Comparison of ENCODE assay signal across 8 cellular contexts in genomic region chr18:74291771-74292540, GRCh38. TPM values are rescaled to one million over a fixed set of nuclear protein-coding genes. Genes with fewer than 3 reads are reported as not detected.
A peak's percentile ranks its signal among the peaks of the same experiment; 100 is the strongest.
DNase-seq lines count a peak whose midpoint lies in the region; ATAC-seq and TF ChIP-seq lines count a peak whose summit lies in the region.

Gene CYB5A (minus strand): TSS chr18:74291963. CDS start chr18:74291875, 88 bp downstream.

- no peaks in the 10 kb centered on the region for H3K27me3 Mint-ChIP-seq in activated B cell treated with CpG ODN at 0.5 μM for 24 hours

- peaks cover 6 to 54% (median 34%) of the 10 kb centered on the region in 6 donors for H3K4me1 ChIP-seq in spleen

- H3K36me3 Mint-ChIP-seq in activated B cell treated with CpG ODN at 0.5 μM for 24 hours (ENCODE audit: low read depth): peaks cover 5% of the 10 kb centered on the region

- H3K4me3 Mint-ChIP-seq in activated B cell treated with CpG ODN at 0.5 μM for 24 hours: peak within 1 kb of the TSS; percentile 97

- intact Hi-C loops in activated B cell treated with CpG ODN at 0.5 μM for 24 hours (cut with micrococcal nuclease): loop anchor here (1.0 to 2.0 kb wide), 8 partner anchors 28 to 917 kb away; partner anchors contain the start of genes CNDP2, PTGR3, TIMM21 and ZNF407
- intact Hi-C loops in spleen (cut with DNase I; ENCODE audit: low total_unique reads): no loop called here

- H3K4me1 Mint-ChIP-seq in activated B cell treated with CpG ODN at 0.5 μM for 24 hours: peaks cover 49% of the 10 kb centered on the region

- DNase-seq in NCI-H2029 (lab: John Stamatoyannopoulos, UW) (peak; percentile 73), NCI-H2029 treated with DMSO at 0.1 percent for 48 hours (lab: John Stamatoyannopoulos, UW) (no peak), NCI-H2171 treated with DMSO at 0.1 percent for 48 hours (lab: John Stamatoyannopoulos, UW) (peak; percentile 83), activated B cell treated with CpG ODN at 0.5 μM for 24 hours (peak; percentile 99), caudate nucleus (lab: John Stamatoyannopoulos, UW) (peak; percentile 86 to 100 (median 99)), inferior parietal cortex (ENCODE audit: extremely low spot score) (peak; percentile 99), spleen (peak; percentile 99)

- H3K9me3 Mint-ChIP-seq in activated B cell treated with CpG ODN at 0.5 μM for 24 hours: peaks cover 4% of the 10 kb centered on the region

- peak within 1 kb of the TSS; percentile 78 for H3K27ac ChIP-seq in caudate nucleus (ENCODE audit: low read depth, low read length)
- peak within 1 kb of the TSS; percentile 18 to 82 (median 72) for H3K27ac ChIP-seq in spleen

- CTCF ChIA-PET in activated B cell treated with CpG ODN at 0.5 μM for 24 hours (lab: Charles Lee): no interaction called here

- whole genome bisulfite sequencing in spleen, 5 donors: 0 to 1% (median 0%) methylated on average over 55 to 68 of the region's 68 CpGs

- POLR2A ChIA-PET in activated B cell treated with CpG ODN at 0.5 μM for 24 hours (lab: Charles Lee): interaction anchor here (0.8 to 1.0 kb wide), 2 partner anchors 42 to 143 kb away, joined by 3 to 5 read pairs; no protein-coding TSS in a partner anchor

- H3K27ac Mint-ChIP-seq in activated B cell treated with CpG ODN at 0.5 μM for 24 hours: peak within 1 kb of the TSS; percentile 91

- peak within 1 kb of the TSS; percentile 84 to 99 (median 96) for H3K4me3 ChIP-seq in spleen

- peak; percentile 98 for ATAC-seq in HG03060 (IDR thresholded peaks at IDR 0.05; ENCODE audit: low read depth, unreplicated experiment)
- peak; percentile 97 for ATAC-seq in activated B cell treated with CpG ODN at 0.5 μM for 24 hours (ENCODE audit: low read depth)

- TF ChIP-seq CTCF in activated B cell treated with CpG ODN at 0.5 μM for 24 hours (IDR thresholded peaks at IDR 0.05): no peak
- peak in 3 of 11 experiments; percentile 13 to 32 (median 25) for TF ChIP-seq CTCF in spleen (IDR thresholded peaks at IDR 0.05 in 8 of 11, conservative IDR thresholded peaks at IDR 0.05 in 3 of 11)

- no peaks in the 10 kb centered on the region for H3K9me3 ChIP-seq in spleen

- no peaks in the 10 kb centered on the region for H3K27me3 ChIP-seq in spleen (replicated peaks in 1 of 7)

- TF ChIP-seq POLR2A in spleen (IDR thresholded peaks at IDR 0.05): peak in 1 of 3 donors; percentile 14

- H3K36me3 ChIP-seq in spleen: no peaks in the 10 kb centered on the region

RNA-seq across cellular contexts. Expression of gene CYB5A, which starts in this region (rescaled TPM):
- total RNA-seq in activated B cell treated with CpG ODN at 0.5 μM for 24 hours: 46.2 and 47.2 TPM in 2 replicates
- total RNA-seq in spleen: 100 to 1,000 TPM in 4 of 7 donors, 10 to 100 TPM in 3; 54.6 to 135 (median 115) TPM
- 100 to 1,000 TPM in 2 of 3 donors, 10 to 100 TPM in 1; 77.9 to 137 (median 107) TPM for polyA plus RNA-seq in spleen
